In the genomic region with DNA sequence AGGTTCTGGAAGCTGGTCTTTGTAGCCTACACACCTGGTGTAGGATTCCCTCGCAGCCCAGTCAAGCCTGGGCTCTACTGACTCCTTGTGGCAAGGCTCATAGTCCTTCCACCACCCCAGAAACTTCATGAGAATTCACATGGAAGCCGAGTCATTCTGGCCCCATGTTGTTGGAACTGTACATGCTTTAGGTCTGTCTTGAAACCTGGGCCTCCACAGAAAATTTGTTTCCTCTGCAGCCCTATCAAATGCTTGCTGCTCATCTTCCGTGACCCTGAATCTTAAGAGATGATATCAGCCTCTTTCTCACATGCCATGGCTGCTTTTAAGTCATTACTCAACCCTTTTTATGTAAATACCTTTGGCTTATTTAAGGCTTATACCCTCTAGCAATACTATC, we compare ENCODE assay signal across 10 cellular contexts.
DNase-seq lines count a peak whose midpoint lies in the region; TF ChIP-seq lines count a peak whose summit lies in the region.
"Had no signal": no experiment of that assay in that cellular context is flagged by ENCODE, and none has a peak within 500 bp of the region (broad histone marks: within the 10 kb centered on the region; RNA-seq: fewer than 3 reads in every experiment).

No MANE protein-coding gene starts in this region.

- intact Hi-C loops in A673 (cut with micrococcal nuclease; ENCODE audit: unreplicated experiment) = no loop called here
- intact Hi-C loops in cardiac septum (cut with DNase I) = no loop called here

- H3K36me3 ChIP-seq in A673 (ENCODE audit: insufficient read depth, low read length, poor library complexity, severe bottlenecking) (no peaks in the 10 kb centered on the region), OCI-LY3 (replicated peaks; ENCODE audit: low read depth, low read length) (peaks cover 11% of the 10 kb centered on the region)

- H3K9ac ChIP-seq in OCI-LY3 (ENCODE audit: low read length) = no peak overlapping the region

- BruUV-seq in A673 (replicated peaks; lab: Mats Ljungman, UMichigan) = no TSS peak

- 0 out of 2 replicates have a peak overlapping the region, but pooled peaks have one; percentile 1 for H3K4me2 ChIP-seq in OCI-LY3 (ENCODE audit: low read length)

- TF ChIP-seq CTCF in A673 (conservative IDR thresholded peaks at IDR 0.05; ENCODE audit: low read depth, low read length) (peak; percentile 52; the same call in 1 of the 2 replicates), GM13977 (IDR thresholded peaks at IDR 0.05; ENCODE audit: extremely low read depth, insufficient read depth, missing control alignments) (peak; percentile 59), OCI-LY3 (IDR thresholded peaks at IDR 0.05; ENCODE audit: low read depth, low read length) (peak; percentile 80), fibroblast of villous mesenchyme (IDR thresholded peaks at IDR 0.05; ENCODE audit: insufficient read depth, low read depth, low read length) (peak; percentile 45)

- H3K79me2 ChIP-seq in OCI-LY3 (ENCODE audit: low read length) = no peaks in the 10 kb centered on the region

- in situ Hi-C loops in GM13977 (cut with MboI; ENCODE audit: low pct_unique_long_range_greater_than_20kb, low sequenced_read_pairs, unreplicated experiment) (loop anchor here (10.0 kb wide), 1 partner anchor 284 kb away; no protein-coding TSS in a partner anchor), ACHN (cut with HindIII; ENCODE audit: low pct_ligation_motif_present, low pct_unique_long_range_greater_than_20kb, low sequenced_read_pairs) (no loop called here)

- POLR2A ChIA-PET in A673 (lab: Charles Lee; ENCODE audit: low non-redundant PET) = no interaction called here

- no peaks in the 10 kb centered on the region for H4K20me1 ChIP-seq in OCI-LY3 (ENCODE audit: insufficient read depth, low read length)

- H3K4me3 ChIP-seq in A673 (ENCODE audit: low read depth, low read length, poor library complexity, severe bottlenecking) (no peak overlapping the region), OCI-LY3 (ENCODE audit: low read length) (no peak overlapping the region), fibroblast of villous mesenchyme (ENCODE audit: low read depth, low read length) (no peak overlapping the region)
- H3K4me3 ChIP-seq: upper lobe of left lung had no signal

- no peaks in the 10 kb centered on the region for H3K27me3 ChIP-seq in A673 (replicated peaks; ENCODE audit: insufficient read depth, low read depth, low read length, poor library complexity)
- no peaks in the 10 kb centered on the region for H3K27me3 ChIP-seq in OCI-LY3 (ENCODE audit: low read depth, low read length)
- H3K27me3 ChIP-seq: upper lobe of left lung had no signal

- CTCF ChIA-PET in A673 (lab: Charles Lee) = interaction anchor here (0.7 kb wide), 1 partner anchor 313 kb away, joined by 3 read pairs; no protein-coding TSS in a partner anchor

- H3K4me1 ChIP-seq in A673 (ENCODE audit: insufficient read depth, low read length, poor library complexity, severe bottlenecking) (no peaks in the 10 kb centered on the region), OCI-LY3 (ENCODE audit: low read length) (peaks cover 11% of the 10 kb centered on the region; the same call in 1 of the 2 replicates)
- H3K4me1 ChIP-seq: upper lobe of left lung had no signal

- H2AFZ ChIP-seq in OCI-LY3 (ENCODE audit: low read depth, low read length) = no peak overlapping the region

- H3K9me3 ChIP-seq in A673 (ENCODE audit: low read depth, low read length, poor library complexity, severe bottlenecking) (no peaks in the 10 kb centered on the region), OCI-LY3 (ENCODE audit: insufficient read depth, low read length) (no peaks in the 10 kb centered on the region)
- H3K9me3 ChIP-seq: upper lobe of left lung had no signal

- no peak for DNase-seq in A673 (ENCODE audit: low spot score)
- peak; percentile 46 for DNase-seq in GM13977 (ENCODE audit: low spot score)
- DNase-seq in fibroblast of villous mesenchyme (ENCODE audit: low read depth) = peak; percentile 20
- no peak for DNase-seq in ACHN
- DNase-seq in NCI-H2029 treated with DMSO at 0.1 percent for 48 hours (lab: John Stamatoyannopoulos, UW) = no peak
- no peak for DNase-seq in hippocampal formation (lab: John Stamatoyannopoulos, UW)
- DNase-seq in cardiac septum (ENCODE audit: low spot score) = no peak
- DNase-seq: NCI-H2171, upper lobe of left lung had no signal

- no peak overlapping the region for H3K27ac ChIP-seq in A673 (ENCODE audit: low read depth, low read length, poor library complexity, severe bottlenecking)
- H3K27ac ChIP-seq in OCI-LY3 (ENCODE audit: low read length) = 0 out of 2 replicates have a peak overlapping the region, but pooled peaks have one; percentile 3
- H3K27ac ChIP-seq: upper lobe of left lung had no signal

Comparison
In these comparisons a context has a peak if more than half of its experiments do, and no peak if none do; other contexts are left out.
1. DNase-seq: peak in GM13977 (single experiment) and fibroblast of villous mesenchyme (single experiment); none in A673 (single experiment), ACHN (single experiment), NCI-H2029 treated with DMSO at 0.1 percent for 48 hours (single experiment), hippocampal formation (0 of 2) and cardiac septum (single experiment).
2. Peak in every context shown above with its lines, with median percentiles within 50 percentile points of each other: CTCF ChIP-seq.